ENCODE assay signal across 8 cellular contexts in genomic region chr17:48457080-48457836, GRCh38. TPM values are rescaled to one million over a fixed set of nuclear protein-coding genes. Genes with fewer than 3 reads are reported as not detected.
DNase-seq lines count a peak whose midpoint lies in the region; ATAC-seq and TF ChIP-seq lines count a peak whose summit lies in the region.

No MANE protein-coding gene starts in this region.

- peaks cover 26% of the 10 kb centered on the region for H3K27me3 ChIP-seq in cardiac muscle cell
- H3K27me3 ChIP-seq in psoas muscle (ENCODE audit: insufficient read depth in 3 of 3, low read length in 2 of 3), result peaks cover 0 to 5% (median 2%) of the 10 kb centered on the region in 3 donors

- 13 to 15% (median 14%) methylated on average over 22 of the region's 22 CpGs for WGBS in psoas muscle, 3 donors

- H3K36me3 ChIP-seq in cardiac muscle cell (no peaks in the 10 kb centered on the region), psoas muscle (ENCODE audit: insufficient read depth in 1 of 2, low read depth in 1 of 2) (no peaks in the 10 kb centered on the region)

- H3K4me1 ChIP-seq in cardiac muscle cell (ENCODE audit: low read depth) (no peaks in the 10 kb centered on the region), psoas muscle (peaks cover 4% of the 10 kb centered on the region)

- intact Hi-C loops in psoas muscle (cut with DNase I), result loop anchor here in 1 of 2 donors (10.0 kb wide), 1 partner anchor 102 kb away; no protein-coding TSS in a partner anchor

- ATAC-seq in psoas muscle (peak; percentile 58 to 92 (median 88)), GM18858 (IDR thresholded peaks at IDR 0.05; ENCODE audit: unreplicated experiment) (no peak)

- DNase-seq in NK-92 treated with Interleukin-12 subunit alpha and Interleukin-12 subunit beta, amount 100 ng/mL, for 24 hours (lab: John Stamatoyannopoulos, UW), result peak; percentile 56
- DNase-seq in NK-92 (lab: John Stamatoyannopoulos, UW; ENCODE audit: unreplicated experiment) (no peak), LHCN-M2 (ENCODE audit: low read depth) (peak; percentile 53), SK-N-DZ (ENCODE audit: low spot score) (peak; percentile 32), cardiac muscle cell (ENCODE audit: low read depth in 1 of 2, low spot score in 1 of 2) (peak; percentile 70 to 80), psoas muscle (peak; percentile 56 to 72)
- peak; percentile 62 for DNase-seq in activated gamma-delta T cell treated with anti-CD3 and anti-CD28 coated beads, Interleukin-2, amount 50 U/mL, for 16 hours (ENCODE audit: low read depth)

- no peaks in the 10 kb centered on the region for H3K9me3 ChIP-seq in cardiac muscle cell (ENCODE audit: low read depth)
- no peaks in the 10 kb centered on the region for H3K9me3 ChIP-seq in psoas muscle

- TF ChIP-seq CTCF in cardiac muscle cell (IDR thresholded peaks at IDR 0.05; ENCODE audit: low read depth, low read length) (peak; percentile 97), psoas muscle (IDR thresholded peaks at IDR 0.05) (peak; percentile 91)

- no peak overlapping the region for H3K27ac ChIP-seq in cardiac muscle cell
- no peak overlapping the region for H3K27ac ChIP-seq in psoas muscle

- H3K4me3 ChIP-seq in cardiac muscle cell (peak overlapping the region; percentile 4), psoas muscle (no peak overlapping the region)

RNA-seq across cellular contexts. Expression of gene SKAP1, which starts 27.2 kb away (rescaled TPM):
- 0.17 TPM in 1 of 2 replicates, not detected in the other for total RNA-seq in LHCN-M2 (2014; rRNA removed)
- polyA plus RNA-seq in LHCN-M2 (2012), result 0.81 TPM
- not detected in 2 replicates for polyA plus RNA-seq in SK-N-DZ (2014; cell fraction: cytosol; rRNA removed)
- not detected in 2 replicates for polyA plus RNA-seq in SK-N-DZ (2014; cell fraction: nucleus; rRNA removed)
- total RNA-seq in cardiac muscle cell, result 0.36 TPM in 1 of 2 replicates, not detected in the other
- 0.65 TPM in 1 of 2 replicates, not detected in the other for polyA plus RNA-seq in cardiac muscle cell
- total RNA-seq in psoas muscle, result 1 to 10 TPM in 1 of 4 donors, under 1 TPM in 2, not detected in 1; 0.42 to 1.0 (median 0.44) TPM
- under 1 TPM in 2 of 3 donors, not detected in 1; 0.09 to 0.12 TPM for polyA plus RNA-seq in psoas muscle
